ENCODE assay signal across 8 cellular contexts in genomic region chr13:41131192-41131591, GRCh38. TPM values are rescaled to one million over a fixed set of nuclear protein-coding genes. Genes with fewer than 3 reads are reported as not detected.
DNase-seq lines count a peak whose midpoint lies in the region; TF ChIP-seq lines count a peak whose summit lies in the region.
"Not testable (repeated sequence)": the region's sequence is repeated elsewhere in the genome, so short reads cannot be mapped to it uniquely, and the experiment has no call there.

No MANE protein-coding gene starts in this region.

- TF ChIP-seq CTCF in A673 (conservative IDR thresholded peaks at IDR 0.05; ENCODE audit: low read depth, low read length); OCI-LY3 (IDR thresholded peaks at IDR 0.05; ENCODE audit: low read depth, low read length); mesothelial cell of epicardium (IDR thresholded peaks at IDR 0.05; ENCODE audit: unreplicated experiment): not testable (repeated sequence)

- CTCF ChIA-PET in A673 (lab: Charles Lee); activated CD4-positive, alpha-beta memory T cell treated with anti-CD3 and anti-CD28 coated beads for 36 hours (lab: Charles Lee): not testable (repeated sequence)

- not testable (repeated sequence) for H3K36me3 ChIP-seq in A673 (ENCODE audit: insufficient read depth, low read length, poor library complexity, severe bottlenecking); GM23248 (ENCODE audit: low read depth); adipocyte (ENCODE audit: control insufficient read depth, insufficient read depth, low read length, severe bottlenecking); skeletal muscle satellite cell (ENCODE audit: insufficient read depth, low read length)
- H3K36me3 ChIP-seq in OCI-LY3 (replicated peaks; ENCODE audit: low read depth, low read length): peaks cover 15% of the 10 kb centered on the region

- peaks cover 54% of the 10 kb centered on the region for H3K79me2 ChIP-seq in GM23248 (ENCODE audit: insufficient read depth)
- peaks cover 46% of the 10 kb centered on the region for H3K79me2 ChIP-seq in OCI-LY3 (ENCODE audit: low read length)

- intact Hi-C loops in A673 (cut with micrococcal nuclease; ENCODE audit: unreplicated experiment): loop anchor here (5.0 kb wide), 1 partner anchor 69 kb away; the partner anchor contains the start of gene WBP4
- intact Hi-C loops in activated CD4-positive, alpha-beta memory T cell treated with anti-CD3 and anti-CD28 coated beads for 36 hours (cut with micrococcal nuclease): loop anchor here (5.0 kb wide), 2 partner anchors 46 to 354 kb away; no protein-coding TSS in a partner anchor

- H3F3A ChIP-seq in GM23248 (ENCODE audit: insufficient read depth): not testable (repeated sequence)

- H3K4me1 Mint-ChIP-seq in activated CD4-positive, alpha-beta memory T cell treated with anti-CD3 and anti-CD28 coated beads for 36 hours (ENCODE audit: low read depth): peaks cover 43% of the 10 kb centered on the region
- H3K4me1 Mint-ChIP-seq in mesothelial cell of epicardium: peaks cover 46% of the 10 kb centered on the region

- H4K20me1 ChIP-seq in GM23248 (ENCODE audit: insufficient read depth); OCI-LY3 (ENCODE audit: insufficient read depth, low read length): not testable (repeated sequence)

- H3K27ac ChIP-seq in A673 (ENCODE audit: low read depth, low read length, poor library complexity, severe bottlenecking); GM23248; OCI-LY3 (ENCODE audit: low read length): not testable (repeated sequence)

- not testable (repeated sequence) for H2AFZ ChIP-seq in GM23248; OCI-LY3 (ENCODE audit: low read depth, low read length)

- H3K9me2 ChIP-seq in GM23248 (ENCODE audit: insufficient read depth): not testable (repeated sequence)

- not testable (repeated sequence) for H3K9me3 Mint-ChIP-seq in activated CD4-positive, alpha-beta memory T cell treated with anti-CD3 and anti-CD28 coated beads for 36 hours; mesothelial cell of epicardium

- peak overlapping the region; percentile 92 for H3K4me3 Mint-ChIP-seq in activated CD4-positive, alpha-beta memory T cell treated with anti-CD3 and anti-CD28 coated beads for 36 hours
- peak overlapping the region; percentile 93 for H3K4me3 Mint-ChIP-seq in mesothelial cell of epicardium

- H3K4me2 ChIP-seq in GM23248 (ENCODE audit: unreplicated experiment) (peak overlapping the region; percentile 48), OCI-LY3 (ENCODE audit: low read length) (0 out of 2 replicates have a peak overlapping the region, but pooled peaks have one; percentile 13), skeletal muscle satellite cell (ENCODE audit: low read length) (peak overlapping the region; percentile 71)

- WGBS in GM23248 (ENCODE audit: low coverage in 1 of 2, low lambda C conversion rate in 2 of 2, missing lambda C conversion rate in 2 of 2), 2 experiments: 97 to 98% methylated on average over 4 of the region's 4 CpGs

- not testable (repeated sequence) for H3K27me3 Mint-ChIP-seq in activated CD4-positive, alpha-beta memory T cell treated with anti-CD3 and anti-CD28 coated beads for 36 hours; mesothelial cell of epicardium (ENCODE audit: low read depth)

- H3K9ac ChIP-seq in GM23248; OCI-LY3 (ENCODE audit: low read length); adipocyte (ENCODE audit: low read length); skeletal muscle satellite cell (ENCODE audit: low read depth, low read length): not testable (repeated sequence)

- in situ Hi-C loops in GM23248 (cut with MboI): not testable (repeated sequence)

- peak overlapping the region; percentile 58 for H3K27ac Mint-ChIP-seq in activated CD4-positive, alpha-beta memory T cell treated with anti-CD3 and anti-CD28 coated beads for 36 hours
- H3K27ac Mint-ChIP-seq in mesothelial cell of epicardium: not testable (repeated sequence)

- TF ChIP-seq POLR2A in erythroblast (IDR thresholded peaks at IDR 0.05; ENCODE audit: low read length): not testable (repeated sequence)

- not testable (repeated sequence) for H3K4me1 ChIP-seq in A673 (ENCODE audit: insufficient read depth, low read length, poor library complexity, severe bottlenecking)
- H3K4me1 ChIP-seq in GM23248 (ENCODE audit: insufficient read depth): peaks cover 34% of the 10 kb centered on the region
- peaks cover 18% of the 10 kb centered on the region for H3K4me1 ChIP-seq in OCI-LY3 (ENCODE audit: low read length)
- peaks cover 47% of the 10 kb centered on the region for H3K4me1 ChIP-seq in adipocyte (ENCODE audit: control insufficient read depth, insufficient read depth, low read length)
- peaks cover 29% of the 10 kb centered on the region for H3K4me1 ChIP-seq in skeletal muscle satellite cell (ENCODE audit: control insufficient read depth, insufficient read depth, low read length)

- POLR2A ChIA-PET in A673 (lab: Charles Lee; ENCODE audit: low non-redundant PET); activated CD4-positive, alpha-beta memory T cell treated with anti-CD3 and anti-CD28 coated beads for 36 hours (lab: Charles Lee): not testable (repeated sequence)

- not testable (repeated sequence) for DNase-seq in A673 (ENCODE audit: low spot score); GM23248; activated CD4-positive, alpha-beta memory T cell treated with anti-CD3 and anti-CD28 coated beads for 36 hours; adipocyte (ENCODE audit: low read depth); mesothelial cell of epicardium (ENCODE audit: low spot score in 2 of 2, unreplicated experiment in 2 of 2)
- DNase-seq in erythroblast (lab: John Stamatoyannopoulos, UW): peak; percentile 49 to 78

- H3K27me3 ChIP-seq in A673 (replicated peaks; ENCODE audit: insufficient read depth, low read depth, low read length, poor library complexity); GM23248 (replicated peaks; ENCODE audit: insufficient read depth); OCI-LY3 (ENCODE audit: low read depth, low read length); adipocyte (replicated peaks; ENCODE audit: control insufficient read depth, insufficient read depth, low read length); skeletal muscle satellite cell (ENCODE audit: control insufficient read depth, insufficient read depth, low read length): not testable (repeated sequence)

- not testable (repeated sequence) for BruUV-seq in A673 (replicated peaks; lab: Mats Ljungman, UMichigan)

- peak overlapping the region; percentile 61 for H3K4me3 ChIP-seq in A673 (ENCODE audit: low read depth, low read length, poor library complexity, severe bottlenecking)
- H3K4me3 ChIP-seq in GM23248: peak overlapping the region; percentile 57
- not testable (repeated sequence) for H3K4me3 ChIP-seq in OCI-LY3 (ENCODE audit: low read length)
- peak overlapping the region; percentile 69 for H3K4me3 ChIP-seq in adipocyte (ENCODE audit: low read length)
- H3K4me3 ChIP-seq in skeletal muscle satellite cell (ENCODE audit: low read length): peak overlapping the region; percentile 38

- H3K9me3 ChIP-seq in A673 (ENCODE audit: low read depth, low read length, poor library complexity, severe bottlenecking); GM23248 (ENCODE audit: low read depth); OCI-LY3 (ENCODE audit: insufficient read depth, low read length); adipocyte (ENCODE audit: control insufficient read depth, low read length); skeletal muscle satellite cell (replicated peaks; ENCODE audit: low read length): not testable (repeated sequence)

- not testable (repeated sequence) for H3K36me3 Mint-ChIP-seq in activated CD4-positive, alpha-beta memory T cell treated with anti-CD3 and anti-CD28 coated beads for 36 hours; mesothelial cell of epicardium

RNA-seq across cellular contexts. Expression of gene KBTBD6, which starts 1.4 kb away (rescaled TPM):
- total RNA-seq in A673 (2021) (14.5 and 15.7 TPM in 2 replicates), mesothelial cell of epicardium (10.2 to 11.3 TPM (median 10.4 TPM) in 3 replicates)
- 6.7 and 10.6 TPM in 2 replicates for total RNA-seq in GM23248 (2014; rRNA removed; shearing (Covaris generic))
- 5.1 and 5.7 TPM in 2 replicates for polyA plus RNA-seq in GM23248 (2016; fragmentation: Nextera tagmentation; extraction: Ambion mirVana)
- 1 to 10 TPM; 3.6 to 4.2 TPM for total RNA-seq in activated CD4-positive, alpha-beta memory T cell treated with anti-CD3 and anti-CD28 coated beads for 36 hours
- total RNA-seq in skeletal muscle satellite cell (2012; rRNA removed): 10.0 and 10.6 TPM in 2 replicates

Comparison
In these comparisons a context has a peak if more than half of its experiments do, and no peak if none do; other contexts are left out.
1. H3K4me2 ChIP-seq: peak in every context shown above with its lines; median percentile 71 in skeletal muscle satellite cell; 48 in GM23248; 13 in OCI-LY3.